15 cellular contexts compared by ENCODE assay signal in genomic region chrX:17442898-17443297, GRCh38.
DNase-seq lines count a peak whose midpoint lies in the region; TF ChIP-seq lines count a peak whose summit lies in the region.
"Had no signal": no experiment of that assay in that cellular context is flagged by ENCODE, and none has a peak within 500 bp of the region (broad histone marks: within the 10 kb centered on the region; RNA-seq: fewer than 3 reads in every experiment).

No MANE protein-coding gene starts in this region.

- WGBS in lower leg skin, 2 donors = 89 to 92% methylated on average over 3 of the region's 3 CpGs

- TF ChIP-seq CTCF in endothelial cell (IDR thresholded peaks at IDR 0.05; ENCODE audit: unreplicated experiment) (no peak), lower leg skin (IDR thresholded peaks at IDR 0.05) (no peak)

- intact Hi-C loops in lower leg skin (cut with DNase I; ENCODE audit: low total_unique reads) = no loop called here

- TF ChIP-seq POLR2A in lower leg skin (IDR thresholded peaks at IDR 0.05) = no peak

- no peaks in the 10 kb centered on the region for H3K36me3 Mint-ChIP-seq in endothelial cell (ENCODE audit: low read depth, unreplicated experiment)
- H3K36me3 Mint-ChIP-seq: IgD-negative memory B cell had no signal

- peaks cover 19% of the 10 kb centered on the region for H3K4me1 Mint-ChIP-seq in endothelial cell (ENCODE audit: unreplicated experiment)
- H3K4me1 Mint-ChIP-seq: IgD-negative memory B cell had no signal

- H3K4me3 ChIP-seq in lower leg skin (ENCODE audit: low read depth, poor library complexity, severe bottlenecking) = no peak overlapping the region
- H3K4me3 ChIP-seq: BLaER1 treated with 17β-estradiol and CSF1 and Interleukin-3, amounts not matched to agents 10 nM and 100 nM had no signal

- H3K27ac Mint-ChIP-seq in endothelial cell (ENCODE audit: unreplicated experiment) = no peak overlapping the region

- peak; percentile 30 for DNase-seq in DMS53 (lab: John Stamatoyannopoulos, UW)
- no peak for DNase-seq in DMS53 treated with DMSO at 0.1 percent for 48 hours (lab: John Stamatoyannopoulos, UW; ENCODE audit: unreplicated experiment)
- DNase-seq in RKO (ENCODE audit: low spot score) = peak; percentile 7
- peak; percentile 37 for DNase-seq in fibroblast of peridontal ligament (ENCODE audit: extremely low read depth)
- peak; percentile 56 for DNase-seq in stromal cell of bone marrow (ENCODE audit: low read depth)
- no peak for DNase-seq in endothelial cell (ENCODE audit: low spot score)
- no peak for DNase-seq in SKM-1 (lab: John Stamatoyannopoulos, UW; ENCODE audit: unreplicated experiment)
- DNase-seq in lower leg skin (ENCODE audit: low spot score in 2 of 2) = no peak
- DNase-seq: EL, NCI-H1048, NCI-H1694 treated with DMSO at 0.1 percent for 48 hours, NCI-H345, SHP77 had no signal

- H3K27me3 Mint-ChIP-seq in endothelial cell (ENCODE audit: unreplicated experiment) = no peaks in the 10 kb centered on the region

- H3K4me3 Mint-ChIP-seq in endothelial cell (ENCODE audit: unreplicated experiment) = no peak overlapping the region
- H3K4me3 Mint-ChIP-seq: IgD-negative memory B cell had no signal

- H3K9me3 Mint-ChIP-seq in endothelial cell (ENCODE audit: unreplicated experiment) = no peaks in the 10 kb centered on the region
- H3K9me3 Mint-ChIP-seq: IgD-negative memory B cell had no signal

Comparison
In these comparisons a context has a peak if more than half of its experiments do, and no peak if none do; other contexts are left out.
1. DNase-seq: peak in DMS53 (single experiment), RKO (single experiment), fibroblast of peridontal ligament (single experiment) and stromal cell of bone marrow (single experiment); none in DMS53 treated with DMSO at 0.1 percent for 48 hours (single experiment), endothelial cell (single experiment), SKM-1 (single experiment) and lower leg skin (0 of 2).